2 cellular contexts compared by ENCODE assay signal in the genomic region with DNA sequence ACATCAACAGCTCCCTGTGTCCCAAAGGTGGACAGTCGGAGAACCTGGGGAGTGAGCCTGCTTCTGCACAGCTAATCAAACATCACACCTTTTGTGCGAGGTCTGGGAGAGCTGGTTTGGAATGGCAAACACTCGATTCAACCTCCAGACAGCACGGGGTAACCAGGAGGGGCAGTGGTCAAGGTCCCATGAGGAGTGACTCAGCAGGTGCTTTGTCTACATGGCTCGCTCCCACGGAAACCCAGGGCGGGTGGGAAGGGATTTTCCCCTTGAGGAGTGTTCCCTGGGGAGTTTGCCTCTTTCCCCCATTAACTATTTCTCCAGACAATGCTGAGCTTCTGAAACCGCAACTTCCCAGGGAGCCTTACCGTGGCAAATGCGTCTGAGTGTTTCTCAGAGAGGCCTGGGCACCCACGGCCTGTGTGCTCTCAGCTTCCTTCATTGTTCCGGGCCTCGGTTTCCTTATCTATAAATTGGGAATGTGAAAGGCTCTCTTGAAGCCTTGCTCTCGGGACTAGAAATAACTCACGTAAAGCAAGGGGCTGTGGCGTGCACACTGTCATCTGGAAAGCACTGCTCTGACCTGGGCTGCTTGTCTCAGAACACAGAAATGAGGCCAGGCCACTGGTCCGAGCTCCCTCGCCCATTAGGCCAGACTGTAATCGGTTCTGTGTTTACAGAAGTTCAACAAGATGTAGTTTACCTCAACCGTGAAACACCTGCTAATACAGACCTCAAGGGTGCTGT.
TF ChIP-seq lines count a peak whose summit lies in the region.

No MANE protein-coding gene starts in this region.

TF ChIP-seq in K562, 482 proteins besides CTCF, POLR2A, EP300 and RAD21:
- peak; percentile 26; the same call in 1 of the 2 replicates for TF ChIP-seq NFE2 (IDR thresholded peaks at IDR 0.05; ENCODE audit: low read depth)
- TF ChIP-seq, protein P1, sequence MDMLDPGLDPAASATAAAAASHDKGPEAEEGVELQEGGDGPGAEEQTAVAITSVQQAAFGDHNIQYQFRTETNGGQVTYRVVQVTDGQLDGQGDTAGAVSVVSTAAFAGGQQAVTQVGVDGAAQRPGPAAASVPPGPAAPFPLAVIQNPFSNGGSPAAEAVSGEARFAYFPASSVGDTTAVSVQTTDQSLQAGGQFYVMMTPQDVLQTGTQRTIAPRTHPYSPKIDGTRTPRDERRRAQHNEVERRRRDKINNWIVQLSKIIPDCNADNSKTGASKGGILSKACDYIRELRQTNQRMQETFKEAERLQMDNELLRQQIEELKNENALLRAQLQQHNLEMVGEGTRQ (CRISPR knock-in tag; IDR thresholded peaks at IDR 0.05): no peak
TF ChIP-seq in K562: peak in this region for 1.

TF ChIP-seq in HEK293T, 16 proteins besides CTCF, POLR2A, EP300 and RAD21:
- TF ChIP-seq NFRKB (IDR thresholded peaks at IDR 0.05) (no peak), TARDBP (IDR thresholded peaks at IDR 0.05) (no peak), LEF1 (IDR thresholded peaks at IDR 0.05; ENCODE audit: borderline replicate concordance) (no peak), ARNT (IDR thresholded peaks at IDR 0.05) (no peak), FOXM1 (IDR thresholded peaks at IDR 0.05; ENCODE audit: borderline replicate concordance) (no peak), CTBP1 (IDR thresholded peaks at IDR 0.05; ENCODE audit: borderline replicate concordance) (no peak), SP1 (IDR thresholded peaks at IDR 0.05) (no peak), HDGF (IDR thresholded peaks at IDR 0.05; ENCODE audit: borderline replicate concordance) (no peak), FOXA1 (IDR thresholded peaks at IDR 0.05) (no peak), ZNF384 (IDR thresholded peaks at IDR 0.05) (no peak), L3MBTL2 (conservative IDR thresholded peaks at IDR 0.05) (no peak), SUZ12 (IDR thresholded peaks at IDR 0.05) (no peak), BHLHE40 (IDR thresholded peaks at IDR 0.05; ENCODE audit: borderline replicate concordance) (no peak), ELF4 (IDR thresholded peaks at IDR 0.05) (no peak), FOXK2 (IDR thresholded peaks at IDR 0.05) (no peak)
- TF ChIP-seq, protein P2, sequence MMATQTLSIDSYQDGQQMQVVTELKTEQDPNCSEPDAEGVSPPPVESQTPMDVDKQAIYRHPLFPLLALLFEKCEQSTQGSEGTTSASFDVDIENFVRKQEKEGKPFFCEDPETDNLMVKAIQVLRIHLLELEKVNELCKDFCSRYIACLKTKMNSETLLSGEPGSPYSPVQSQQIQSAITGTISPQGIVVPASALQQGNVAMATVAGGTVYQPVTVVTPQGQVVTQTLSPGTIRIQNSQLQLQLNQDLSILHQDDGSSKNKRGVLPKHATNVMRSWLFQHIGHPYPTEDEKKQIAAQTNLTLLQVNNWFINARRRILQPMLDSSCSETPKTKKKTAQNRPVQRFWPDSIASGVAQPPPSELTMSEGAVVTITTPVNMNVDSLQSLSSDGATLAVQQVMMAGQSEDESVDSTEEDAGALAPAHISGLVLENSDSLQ (IDR thresholded peaks at IDR 0.05): no peak
